10 cellular contexts compared by ENCODE assay signal in genomic region chr17:17960500-17961050, GRCh38. TPM values are rescaled to one million over a fixed set of nuclear protein-coding genes. Genes with fewer than 3 reads are reported as not detected.
DNase-seq lines count a peak whose midpoint lies in the region; ATAC-seq and TF ChIP-seq lines count a peak whose summit lies in the region.
"Had no signal": no experiment of that assay in that cellular context is flagged by ENCODE, and none has a peak within 500 bp of the region (broad histone marks: within the 10 kb centered on the region; RNA-seq: fewer than 3 reads in every experiment).

No MANE protein-coding gene starts in this region.

- H3K27ac ChIP-seq in lower lobe of right lung (peak overlapping the region; percentile 59), tibial nerve (peak overlapping the region in 3 of 4 donors; percentile 52 to 88 (median 73))

- no peak overlapping the region for H3K4me3 ChIP-seq in lower lobe of right lung
- no peak overlapping the region for H3K4me3 ChIP-seq in tibial nerve
- no peak overlapping the region for H3K4me3 ChIP-seq in foreskin fibroblast (ENCODE audit: low read depth in 1 of 2, low read length in 2 of 2)

- peak overlapping the region; percentile 80 for H3K4me3 Mint-ChIP-seq in activated T-cell treated with anti-CD3 and anti-CD28 coated beads, Interleukin-2, amount 50 U/mL, for 4 hours
- H3K4me3 Mint-ChIP-seq in activated naive CD8-positive, alpha-beta T cell treated with anti-CD3 and anti-CD28 coated beads for 36 hours: peak overlapping the region; percentile 78

- no peak for ATAC-seq in activated T-cell treated with anti-CD3 and anti-CD28 coated beads, Interleukin-2, amount 50 U/mL, for 4 hours
- no peak for ATAC-seq in lower lobe of right lung
- ATAC-seq in HG02970 (IDR thresholded peaks at IDR 0.05; ENCODE audit: low FRiP score, unreplicated experiment): no peak
- no peak for ATAC-seq in HG03159 (IDR thresholded peaks at IDR 0.05; ENCODE audit: unreplicated experiment)

- H3K4me1 Mint-ChIP-seq in activated T-cell treated with anti-CD3 and anti-CD28 coated beads, Interleukin-2, amount 50 U/mL, for 4 hours (ENCODE audit: low read depth): peaks cover 66% of the 10 kb centered on the region
- H3K4me1 Mint-ChIP-seq in activated naive CD8-positive, alpha-beta T cell treated with anti-CD3 and anti-CD28 coated beads for 36 hours: peaks cover 61% of the 10 kb centered on the region

- H3K27me3 ChIP-seq in lower lobe of right lung (ENCODE audit: low read depth): no peaks in the 10 kb centered on the region
- H3K27me3 ChIP-seq in tibial nerve: no peaks in the 10 kb centered on the region

- no peak for DNase-seq in activated T-cell treated with anti-CD3 and anti-CD28 coated beads, Interleukin-2, amount 50 U/mL, for 4 hours
- no peak for DNase-seq in activated T-cell treated with anti-CD3 and anti-CD28 coated beads, Interleukin-2, amount 50 U/mL, for 48 hours
- no peak for DNase-seq in activated naive CD8-positive, alpha-beta T cell treated with anti-CD3 and anti-CD28 coated beads for 36 hours
- no peak for DNase-seq in lower lobe of right lung
- DNase-seq in tibial nerve (ENCODE audit: low spot score in 2 of 2): no peak
- DNase-seq in foreskin fibroblast: no peak
- DNase-seq: NCI-H526 treated with DMSO at 0.1 percent for 48 hours had no signal

- TF ChIP-seq CTCF in lower lobe of right lung (IDR thresholded peaks at IDR 0.05) (no peak), tibial nerve (IDR thresholded peaks at IDR 0.05) (no peak), foreskin fibroblast (IDR thresholded peaks at IDR 0.05; ENCODE audit: low read depth, low read length) (no peak)

- no peak for TF ChIP-seq POLR2A in tibial nerve (IDR thresholded peaks at IDR 0.05)

- no peak for TF ChIP-seq EP300 in tibial nerve (IDR thresholded peaks at IDR 0.05)

- H3K9me3 Mint-ChIP-seq in activated T-cell treated with anti-CD3 and anti-CD28 coated beads, Interleukin-2, amount 50 U/mL, for 4 hours: no peaks in the 10 kb centered on the region
- peaks cover 9% of the 10 kb centered on the region for H3K9me3 Mint-ChIP-seq in activated naive CD8-positive, alpha-beta T cell treated with anti-CD3 and anti-CD28 coated beads for 36 hours

- intact Hi-C loops in lower lobe of right lung (cut with DNase I): no loop called here

- H3K36me3 ChIP-seq in lower lobe of right lung (no peaks in the 10 kb centered on the region), tibial nerve (peaks cover 0 to 2% (median 0%) of the 10 kb centered on the region in 3 donors)

- H3K9me3 ChIP-seq in lower lobe of right lung (no peaks in the 10 kb centered on the region), tibial nerve (no peaks in the 10 kb centered on the region)

- peak overlapping the region; percentile 98 for H3K27ac Mint-ChIP-seq in activated naive CD8-positive, alpha-beta T cell treated with anti-CD3 and anti-CD28 coated beads for 36 hours

- H3K4me1 ChIP-seq in lower lobe of right lung (peaks cover 53% of the 10 kb centered on the region), tibial nerve (peaks cover 0 to 75% (median 47%) of the 10 kb centered on the region in 4 donors)

- 77 to 83% methylated on average over 5 of the region's 5 CpGs for WGBS in tibial nerve, 2 donors

- H3K36me3 Mint-ChIP-seq in activated T-cell treated with anti-CD3 and anti-CD28 coated beads, Interleukin-2, amount 50 U/mL, for 4 hours (ENCODE audit: insufficient read depth): peaks cover 4% of the 10 kb centered on the region
- H3K36me3 Mint-ChIP-seq in activated naive CD8-positive, alpha-beta T cell treated with anti-CD3 and anti-CD28 coated beads for 36 hours: peaks cover 15% of the 10 kb centered on the region

- H3K27me3 Mint-ChIP-seq in activated T-cell treated with anti-CD3 and anti-CD28 coated beads, Interleukin-2, amount 50 U/mL, for 4 hours (ENCODE audit: low read depth): no peaks in the 10 kb centered on the region
- no peaks in the 10 kb centered on the region for H3K27me3 Mint-ChIP-seq in activated naive CD8-positive, alpha-beta T cell treated with anti-CD3 and anti-CD28 coated beads for 36 hours

RNA-seq across cellular contexts. Expression of gene TOM1L2, which starts 11.6 kb away (rescaled TPM):
- 1 to 10 TPM; 5.5 to 6.6 (median 5.5) TPM for total RNA-seq in activated T-cell treated with anti-CD3 and anti-CD28 coated beads, Interleukin-2, amount 50 U/mL, for 4 hours
- 1 to 10 TPM; 8.5 to 9.0 TPM for total RNA-seq in activated naive CD8-positive, alpha-beta T cell treated with anti-CD3 and anti-CD28 coated beads for 36 hours
- total RNA-seq in lower lobe of right lung: 63.4 TPM
- total RNA-seq in tibial nerve: 100 to 1,000 TPM in 1 of 4 donors, 10 to 100 TPM in 3; 83.4 to 109 (median 96.8) TPM

RNA-seq across cellular contexts. Expression of gene DRC3, which starts 12.1 kb away (rescaled TPM):
- 1 to 10 TPM in 1 of 3 donors, under 1 TPM in 2; 0.49 to 1.3 (median 0.55) TPM for total RNA-seq in activated T-cell treated with anti-CD3 and anti-CD28 coated beads, Interleukin-2, amount 50 U/mL, for 4 hours
- total RNA-seq in activated naive CD8-positive, alpha-beta T cell treated with anti-CD3 and anti-CD28 coated beads for 36 hours: under 1 TPM; 0.18 to 0.52 TPM
- total RNA-seq in lower lobe of right lung (13.4 TPM), tibial nerve (1 to 10 TPM; 4.3 to 8.6 (median 6.0) TPM)
- total RNA-seq: mononuclear cell had no signal
